ENCODE assay signal across 2 cellular contexts in the genomic region with DNA sequence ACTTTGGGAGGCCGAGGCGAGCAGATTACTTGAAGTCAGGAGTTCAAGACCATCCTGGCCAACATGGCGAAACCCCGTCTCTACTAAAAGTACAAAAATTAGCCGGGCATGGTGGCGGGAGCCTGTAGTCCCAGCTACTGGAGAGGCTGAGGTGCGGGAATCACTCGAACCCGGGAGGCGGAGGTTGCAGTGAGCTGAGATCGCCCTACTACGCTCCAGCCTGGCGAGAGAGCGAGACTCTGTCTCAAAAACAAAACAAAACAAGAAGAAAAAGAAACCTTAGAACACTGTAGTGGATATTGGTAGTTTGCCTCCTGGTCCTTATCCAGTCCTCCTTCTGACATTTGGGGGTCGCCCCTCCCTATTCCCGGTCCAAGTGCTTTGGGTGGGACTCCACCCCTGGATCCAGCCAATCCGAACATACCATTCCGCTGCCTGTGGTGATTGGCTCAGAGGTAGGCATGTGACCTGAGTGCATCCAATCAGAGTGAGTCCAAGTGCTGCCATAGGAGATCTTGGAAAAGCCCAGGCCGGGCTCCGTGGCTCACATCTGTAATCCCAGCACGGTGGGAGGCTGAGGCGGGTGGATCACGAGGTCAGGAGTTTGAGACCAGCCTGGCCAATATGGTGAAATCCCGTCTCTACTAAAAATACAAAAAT.
TF ChIP-seq lines count a peak whose summit lies in the region.

No MANE protein-coding gene starts in this region.

TF ChIP-seq in WTC11, 78 proteins besides CTCF, POLR2A, EP300 and RAD21:
- TF ChIP-seq, protein P1, sequence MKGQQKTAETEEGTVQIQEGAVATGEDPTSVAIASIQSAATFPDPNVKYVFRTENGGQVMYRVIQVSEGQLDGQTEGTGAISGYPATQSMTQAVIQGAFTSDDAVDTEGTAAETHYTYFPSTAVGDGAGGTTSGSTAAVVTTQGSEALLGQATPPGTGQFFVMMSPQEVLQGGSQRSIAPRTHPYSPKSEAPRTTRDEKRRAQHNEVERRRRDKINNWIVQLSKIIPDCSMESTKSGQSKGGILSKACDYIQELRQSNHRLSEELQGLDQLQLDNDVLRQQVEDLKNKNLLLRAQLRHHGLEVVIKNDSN (CRISPR knock-in tag; IDR thresholded peaks at IDR 0.05) = peak; percentile 86
- peak; percentile 89 for TF ChIP-seq NFYB (CRISPR knock-in tag; conservative IDR thresholded peaks at IDR 0.05; ENCODE audit: low read depth)
- TF ChIP-seq, protein P2, sequence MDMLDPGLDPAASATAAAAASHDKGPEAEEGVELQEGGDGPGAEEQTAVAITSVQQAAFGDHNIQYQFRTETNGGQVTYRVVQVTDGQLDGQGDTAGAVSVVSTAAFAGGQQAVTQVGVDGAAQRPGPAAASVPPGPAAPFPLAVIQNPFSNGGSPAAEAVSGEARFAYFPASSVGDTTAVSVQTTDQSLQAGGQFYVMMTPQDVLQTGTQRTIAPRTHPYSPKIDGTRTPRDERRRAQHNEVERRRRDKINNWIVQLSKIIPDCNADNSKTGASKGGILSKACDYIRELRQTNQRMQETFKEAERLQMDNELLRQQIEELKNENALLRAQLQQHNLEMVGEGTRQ (CRISPR knock-in tag; IDR thresholded peaks at IDR 0.05) = peak; percentile 91
TF ChIP-seq in WTC11: peak in this region for 3; not testable (repeated sequence) for 75.

TF ChIP-seq in HepG2, 621 proteins besides CTCF, POLR2A, EP300 and RAD21:
- peak; percentile 59 for TF ChIP-seq NFYB (CRISPR knock-in tag; IDR thresholded peaks at IDR 0.05)
- peak; percentile 52; the same call in 1 of the 2 replicates for TF ChIP-seq NFYC (CRISPR knock-in tag; IDR thresholded peaks at IDR 0.05)
